In genomic region chr10:53260213-53260612, GRCh38 we compare ENCODE assay signal across 1 cellular context.
A peak's percentile ranks its signal among the peaks of the same experiment; 100 is the strongest.
TF ChIP-seq lines count a peak whose summit lies in the region.

No MANE protein-coding gene starts in this region.

TF ChIP-seq in SK-N-SH treated with all-trans-retinoic acid at 6 μM for 48 hours, 23 proteins besides CTCF, POLR2A, EP300 and RAD21 (continued from another document):
- TF ChIP-seq POU6F1 (CRISPR knock-in tag; IDR thresholded peaks at IDR 0.05; ENCODE audit: borderline replicate concordance, low read depth) (no peak), ESRRG (CRISPR knock-in tag; IDR thresholded peaks at IDR 0.05) (no peak), ZC3H10 (CRISPR knock-in tag; IDR thresholded peaks at IDR 0.05) (no peak), RARB (CRISPR knock-in tag; IDR thresholded peaks at IDR 0.05) (no peak), TCF4 (CRISPR knock-in tag; IDR thresholded peaks at IDR 0.05; ENCODE audit: borderline replicate concordance) (peak; percentile 92), TSHZ2 (CRISPR knock-in tag; IDR thresholded peaks at IDR 0.05) (peak; percentile 53)
